22 cellular contexts compared by ENCODE assay signal in genomic region chr3:57059416-57059815, GRCh38. TPM values are rescaled to one million over a fixed set of nuclear protein-coding genes. Genes with fewer than 3 reads are reported as not detected.
DNase-seq lines count a peak whose midpoint lies in the region; ATAC-seq, FAIRE-seq and TF ChIP-seq lines count a peak whose summit lies in the region.
"Had no signal": no experiment of that assay in that cellular context is flagged by ENCODE, and none has a peak within 500 bp of the region (broad histone marks: within the 10 kb centered on the region; RNA-seq: fewer than 3 reads in every experiment).

No MANE protein-coding gene starts in this region.

- no peaks in the 10 kb centered on the region for H3K9me2 ChIP-seq in PC-3 (replicated peaks; ENCODE audit: low read length)

- intact Hi-C loops in PC-3 (cut with micrococcal nuclease) (no loop called here), testis (cut with DNase I; ENCODE audit: low total_unique reads) (no loop called here)
- intact Hi-C loops in dendritic cell treated with granulocyte-macrophage colony-stimulating factor and Interleukin-4, amounts not matched to agents 40 ng/mL and 50 ng/mL, for 4 days (cut with micrococcal nuclease): no loop called here

- H3K27me3 ChIP-seq in PC-3 (ENCODE audit: low read length): no peaks in the 10 kb centered on the region
- no peaks in the 10 kb centered on the region for H3K27me3 ChIP-seq in testis
- H3K27me3 ChIP-seq: BE2C, esophagus muscularis mucosa, pancreas had no signal

- DNase-seq in GM12891 (ENCODE audit: insufficient read length, low spot score) (no peak), PC-3 (peak; percentile 33), testis (no peak), HK-2 (ENCODE audit: unreplicated experiment) (no peak)
- DNase-seq in stimulated activated naive B cell treated with anti-CD40 and anti-IgM and Interleukin-4, amounts not matched to agents 10 μg/mL and 1 μg/mL and 100 μg/mL, for 72 hours: peak; percentile 8
- DNase-seq in activated naive CD4-positive, alpha-beta T cell treated with Interleukin-2 at 50 U/mL for 16 hours: no peak
- DNase-seq: activated CD4-positive, alpha-beta memory T cell treated with anti-CD3 and anti-CD28 coated beads, Interleukin-2, amount 10 ng/mL, durations not matched to agents 7 days and 5 days; activated T-cell treated with anti-CD3 and anti-CD28 coated beads, Interleukin-2, amount 50 U/mL, for 4 hours; BE2C; dermis blood vessel endothelial cell; DMS 273 treated with DMSO at 0.1 percent for 48 hours; glutamatergic neuron; HFFc6; naive B cell; NCI-H524 treated with DMSO at 0.1 percent for 48 hours; pancreas; stimulated activated CD4-positive, alpha-beta T cell treated with anti-CD3 and anti-CD28 coated beads, Interleukin-4, amount 100 ng/mL, for 1 hour had no signal

- peak overlapping the region; percentile 88 for H3K27ac ChIP-seq in PC-3 (ENCODE audit: low read length)
- H3K27ac ChIP-seq in testis: peak overlapping the region in 1 of 2 donors; percentile 56

- no peaks in the 10 kb centered on the region for H3K36me3 ChIP-seq in PC-3 (ENCODE audit: low read depth, low read length)
- H3K36me3 ChIP-seq in testis (ENCODE audit: low read depth, missing control alignments): no peaks in the 10 kb centered on the region
- H3K36me3 ChIP-seq: BE2C, esophagus muscularis mucosa, pancreas had no signal

- no peak overlapping the region for H2AFZ ChIP-seq in PC-3 (ENCODE audit: low read length)

- no peaks in the 10 kb centered on the region for H3K27me3 Mint-ChIP-seq in dendritic cell treated with granulocyte-macrophage colony-stimulating factor and Interleukin-4, amounts not matched to agents 40 ng/mL and 50 ng/mL, for 4 days
- H3K27me3 Mint-ChIP-seq in stimulated activated naive B cell treated with anti-CD40 and anti-IgM and Interleukin-4, amounts not matched to agents 10 μg/mL and 1 μg/mL and 100 μg/mL, for 72 hours: peaks cover 43 to 53% of the 10 kb centered on the region in 2 donors
- H3K27me3 Mint-ChIP-seq: brain had no signal

- peaks cover 53% of the 10 kb centered on the region for H3K4me1 Mint-ChIP-seq in dendritic cell treated with granulocyte-macrophage colony-stimulating factor and Interleukin-4, amounts not matched to agents 40 ng/mL and 50 ng/mL, for 4 days (ENCODE audit: low read depth)
- peaks cover 0 to 10% of the 10 kb centered on the region in 2 donors for H3K4me1 Mint-ChIP-seq in stimulated activated naive B cell treated with anti-CD40 and anti-IgM and Interleukin-4, amounts not matched to agents 10 μg/mL and 1 μg/mL and 100 μg/mL, for 72 hours

- H3K4me3 ChIP-seq in PC-3 (ENCODE audit: low read length): no peak overlapping the region
- no peak overlapping the region for H3K4me3 ChIP-seq in testis
- H3K4me3 ChIP-seq: esophagus muscularis mucosa, pancreas had no signal

- H3K9me3 ChIP-seq in PC-3 (ENCODE audit: low read length) (no peaks in the 10 kb centered on the region), testis (no peaks in the 10 kb centered on the region)
- H3K9me3 ChIP-seq: BE2C, esophagus muscularis mucosa, pancreas had no signal

- no peak overlapping the region for H3K4me2 ChIP-seq in PC-3 (ENCODE audit: low read length)

- TF ChIP-seq CTCF in PC-3 (conservative IDR thresholded peaks at IDR 0.05; ENCODE audit: low read depth, low read length) (no peak), testis (IDR thresholded peaks at IDR 0.05) (no peak)

- no peak for TF ChIP-seq POLR2A in GM12891 (IDR thresholded peaks at IDR 0.05; ENCODE audit: low read depth, low read length)
- no peak for TF ChIP-seq POLR2A in testis (IDR thresholded peaks at IDR 0.05)

- H3K27ac Mint-ChIP-seq in dendritic cell treated with granulocyte-macrophage colony-stimulating factor and Interleukin-4, amounts not matched to agents 40 ng/mL and 50 ng/mL, for 4 days: peak overlapping the region; percentile 87
- H3K27ac Mint-ChIP-seq in stimulated activated naive B cell treated with anti-CD40 and anti-IgM and Interleukin-4, amounts not matched to agents 10 μg/mL and 1 μg/mL and 100 μg/mL, for 72 hours: no peak overlapping the region
- H3K27ac Mint-ChIP-seq: activated CD4-positive, alpha-beta memory T cell treated with anti-CD3 and anti-CD28 coated beads, Interleukin-2, amount 10 ng/mL, durations not matched to agents 7 days and 5 days; activated naive CD8-positive, alpha-beta T cell; HFFc6; naive B cell had no signal

- no peak overlapping the region for H3K9ac ChIP-seq in PC-3 (ENCODE audit: low read length)

- H3K4me3 Mint-ChIP-seq in dendritic cell treated with granulocyte-macrophage colony-stimulating factor and Interleukin-4, amounts not matched to agents 40 ng/mL and 50 ng/mL, for 4 days: peak overlapping the region; percentile 24
- no peak overlapping the region for H3K4me3 Mint-ChIP-seq in stimulated activated naive B cell treated with anti-CD40 and anti-IgM and Interleukin-4, amounts not matched to agents 10 μg/mL and 1 μg/mL and 100 μg/mL, for 72 hours
- H3K4me3 Mint-ChIP-seq: activated CD4-positive, alpha-beta memory T cell treated with anti-CD3 and anti-CD28 coated beads, Interleukin-2, amount 10 ng/mL, durations not matched to agents 7 days and 5 days; activated naive CD8-positive, alpha-beta T cell; activated T-cell treated with anti-CD3 and anti-CD28 coated beads, Interleukin-2, amount 50 U/mL, for 4 hours; brain; HFFc6; naive B cell had no signal

- ATAC-seq in PC-3: no peak
- ATAC-seq in stimulated activated naive B cell treated with anti-CD40 and anti-IgM and Interleukin-4, amounts not matched to agents 10 μg/mL and 1 μg/mL and 100 μg/mL, for 72 hours (replicated peaks): peak; percentile 77 to 88
- ATAC-seq: activated T-cell treated with anti-CD3 and anti-CD28 coated beads, Interleukin-2, amount 50 U/mL, for 4 hours had no signal

- H4K20me1 ChIP-seq in PC-3 (ENCODE audit: low read length): no peaks in the 10 kb centered on the region

- peaks cover 4% of the 10 kb centered on the region for H3F3A ChIP-seq in PC-3 (ENCODE audit: low read length, unreplicated experiment)

- FAIRE-seq in GM12891 (lab: Jason Lieb, UNC): no peak
- FAIRE-seq: pancreas had no signal

- WGBS in testis, 2 donors: 73 to 79% methylated on average over 3 of the region's 3 CpGs

- POLR2A ChIA-PET in PC-3 (lab: Charles Lee; ENCODE audit: unreplicated experiment): no interaction called here

- CTCF ChIA-PET in PC-3 (lab: Charles Lee): interaction anchor here (0.6 kb wide), 1 partner anchor 41 kb away, joined by 5 read pairs; no protein-coding TSS in a partner anchor

- no peaks in the 10 kb centered on the region for H3K9me3 Mint-ChIP-seq in dendritic cell treated with granulocyte-macrophage colony-stimulating factor and Interleukin-4, amounts not matched to agents 40 ng/mL and 50 ng/mL, for 4 days
- H3K9me3 Mint-ChIP-seq in stimulated activated naive B cell treated with anti-CD40 and anti-IgM and Interleukin-4, amounts not matched to agents 10 μg/mL and 1 μg/mL and 100 μg/mL, for 72 hours: no peaks in the 10 kb centered on the region
- H3K9me3 Mint-ChIP-seq: activated CD4-positive, alpha-beta memory T cell treated with anti-CD3 and anti-CD28 coated beads, Interleukin-2, amount 10 ng/mL, durations not matched to agents 7 days and 5 days; activated T-cell treated with anti-CD3 and anti-CD28 coated beads, Interleukin-2, amount 50 U/mL, for 4 hours; HFFc6 had no signal

- H3K79me2 ChIP-seq in PC-3 (ENCODE audit: low read length): 0 out of 2 replicates have a peak, but pooled peaks cover 8% of the 10 kb centered on the region

- H3K4me1 ChIP-seq in PC-3 (ENCODE audit: insufficient read depth, low read length): peaks cover 43% of the 10 kb centered on the region
- H3K4me1 ChIP-seq in testis: peaks cover 27% of the 10 kb centered on the region
- H3K4me1 ChIP-seq: BE2C had no signal

- no peaks in the 10 kb centered on the region for H3K36me3 Mint-ChIP-seq in dendritic cell treated with granulocyte-macrophage colony-stimulating factor and Interleukin-4, amounts not matched to agents 40 ng/mL and 50 ng/mL, for 4 days (ENCODE audit: low read depth)
- H3K36me3 Mint-ChIP-seq in stimulated activated naive B cell treated with anti-CD40 and anti-IgM and Interleukin-4, amounts not matched to agents 10 μg/mL and 1 μg/mL and 100 μg/mL, for 72 hours: peaks cover 0 to 5% of the 10 kb centered on the region in 2 donors
- H3K36me3 Mint-ChIP-seq: activated naive CD8-positive, alpha-beta T cell had no signal

- BruUV-seq in PC-3 (replicated peaks; lab: Mats Ljungman, UMichigan): no TSS peak

TF ChIP-seq in GM12891, 5 proteins besides CTCF, POLR2A, EP300 and RAD21:
- TF ChIP-seq TAF1 (IDR thresholded peaks at IDR 0.05; ENCODE audit: low read depth, low read length) (no peak), SPI1 (IDR thresholded peaks at IDR 0.05; ENCODE audit: low read depth, low read length) (peak; percentile 68)

RNA-seq across cellular contexts. Expression of gene SPATA12, which starts 1.0 kb away (rescaled TPM):
- 0.04 TPM for polyA plus RNA-seq in GM12891 (2012; ENCODE audit: low read depth, missing spikeins)
- 0.12 and 0.47 TPM in 2 replicates for total RNA-seq in PC-3 (2014; rRNA removed)
- 10 to 100 TPM in 1 of 2 donors, 1 to 10 TPM in 1; 4.3 to 10.2 TPM for total RNA-seq in testis
- polyA plus RNA-seq in testis (ENCODE audit: insufficient read depth, low read depth, low replicate concordance): 32.0 TPM
- total RNA-seq: activated CD4-positive, alpha-beta memory T cell treated with anti-CD3 and anti-CD28 coated beads, Interleukin-2, amount 10 ng/mL, durations not matched to agents 7 days and 5 days; activated T-cell treated with anti-CD3 and anti-CD28 coated beads, Interleukin-2, amount 50 U/mL, for 4 hours; HFFc6; lower leg skin had no signal
- polyA plus RNA-seq: pancreas had no signal

Comparison
In these comparisons a context has a peak if more than half of its experiments do, and no peak if none do; other contexts are left out.
1. DNase-seq: peak in PC-3 (single experiment) and stimulated activated naive B cell treated with anti-CD40 and anti-IgM and Interleukin-4, amounts not matched to agents 10 μg/mL and 1 μg/mL and 100 μg/mL, for 72 hours (single experiment); none in GM12891 (single experiment), testis (single experiment), activated naive CD4-positive, alpha-beta T cell treated with Interleukin-2 at 50 U/mL for 16 hours (single experiment) and HK-2 (single experiment).